ENCODE assay signal across 8 cellular contexts in genomic region chrX:153411255-153411987, GRCh38. TPM values are rescaled to one million over a fixed set of nuclear protein-coding genes. Genes with fewer than 3 reads are reported as not detected.
DNase-seq lines count a peak whose midpoint lies in the region; ATAC-seq lines count a peak whose summit lies in the region.

TSS of gene ZFP92 (plus strand) at chrX:153411472. CDS start at chrX:153418323, 6,851 bp downstream.

- CTCF ChIA-PET in activated naive CD4-positive, alpha-beta T cell treated with anti-CD3 and anti-CD28 coated beads for 36 hours (lab: Charles Lee): no interaction called here

- H3K79me2 ChIP-seq in ACC112 (ENCODE audit: control insufficient read depth, insufficient read depth, low read length, unreplicated experiment): no peaks in the 10 kb centered on the region

- no peaks in the 10 kb centered on the region for H3K36me3 Mint-ChIP-seq in activated naive CD4-positive, alpha-beta T cell treated with anti-CD3 and anti-CD28 coated beads for 36 hours (ENCODE audit: low read depth)

- H3K9me3 ChIP-seq in right cardiac atrium (ENCODE audit: control insufficient read depth, low read length): no peaks in the 10 kb centered on the region

- no peak within 1 kb of the TSS for H2AFZ ChIP-seq in ACC112 (ENCODE audit: low read length, unreplicated experiment)

- H3K4me1 Mint-ChIP-seq in activated naive CD4-positive, alpha-beta T cell treated with anti-CD3 and anti-CD28 coated beads for 36 hours (ENCODE audit: low read depth): peaks cover 7% of the 10 kb centered on the region

- no peak within 1 kb of the TSS for H3K27ac Mint-ChIP-seq in activated naive CD4-positive, alpha-beta T cell treated with anti-CD3 and anti-CD28 coated beads for 36 hours

- no peak within 1 kb of the TSS for H3K27ac ChIP-seq in ACC112 (ENCODE audit: low read depth, low read length)
- H3K27ac ChIP-seq in right cardiac atrium (ENCODE audit: low read length): no peak within 1 kb of the TSS

- peak; percentile 50 for DNase-seq in MV-4-11 (lab: John Stamatoyannopoulos, UW)
- DNase-seq in activated naive CD4-positive, alpha-beta T cell treated with anti-CD3 and anti-CD28 coated beads for 36 hours: peak; percentile 29
- DNase-seq in right cardiac atrium: peak; percentile 46 to 82 (median 79)
- DNase-seq in stimulated activated CD4-positive, alpha-beta T cell treated with anti-CD3 and anti-CD28 coated beads, Interleukin-15, amount 100 ng/mL, for 24 hours: peak; percentile 39
- no peak for DNase-seq in iPS-NIHi11 (ENCODE audit: low spot score)

- ATAC-seq in GM19452 (IDR thresholded peaks at IDR 0.05; ENCODE audit: unreplicated experiment) (peak; percentile 64), right cardiac atrium (peak; percentile 84 to 86), GM21360 (IDR thresholded peaks at IDR 0.05; ENCODE audit: unreplicated experiment) (no peak)

- no peaks in the 10 kb centered on the region for H3K36me3 ChIP-seq in ACC112 (ENCODE audit: insufficient read depth, low read length)

- WGBS in right cardiac atrium: 3% methylated on average over 75 of the region's 75 CpGs

- H3K4me1 ChIP-seq in ACC112 (ENCODE audit: control insufficient read depth, insufficient read depth, low read length, unreplicated experiment): no peaks in the 10 kb centered on the region
- no peaks in the 10 kb centered on the region for H3K4me1 ChIP-seq in right cardiac atrium (ENCODE audit: control insufficient read depth, insufficient read depth, low read length)

- intact Hi-C loops in activated naive CD4-positive, alpha-beta T cell treated with anti-CD3 and anti-CD28 coated beads for 36 hours (cut with micrococcal nuclease): loop anchor here (5.0 kb wide), 3 partner anchors 79 to 469 kb away; partner anchors contain the start of gene ZNF275
- intact Hi-C loops in right cardiac atrium (cut with DNase I): no loop called here

- H3K4me3 Mint-ChIP-seq in activated naive CD4-positive, alpha-beta T cell treated with anti-CD3 and anti-CD28 coated beads for 36 hours: peak within 1 kb of the TSS; percentile 62

- H3K9me3 Mint-ChIP-seq in activated naive CD4-positive, alpha-beta T cell treated with anti-CD3 and anti-CD28 coated beads for 36 hours: no peaks in the 10 kb centered on the region

- H3K27me3 ChIP-seq in ACC112 (ENCODE audit: insufficient read depth, low read length): no peaks in the 10 kb centered on the region
- no peaks in the 10 kb centered on the region for H3K27me3 ChIP-seq in right cardiac atrium (ENCODE audit: control insufficient read depth, insufficient read depth)

- H3K4me3 ChIP-seq in ACC112 (ENCODE audit: low read depth, low read length): peak within 1 kb of the TSS; percentile 78
- H3K4me3 ChIP-seq in right cardiac atrium (ENCODE audit: low read length): peak within 1 kb of the TSS; percentile 51

- no peaks in the 10 kb centered on the region for H3K27me3 Mint-ChIP-seq in activated naive CD4-positive, alpha-beta T cell treated with anti-CD3 and anti-CD28 coated beads for 36 hours (ENCODE audit: low read depth)

RNA-seq across cellular contexts. Expression of gene ZFP92, which starts in this region (rescaled TPM):
- under 1 TPM; 0.59 to 0.74 TPM for total RNA-seq in activated naive CD4-positive, alpha-beta T cell treated with anti-CD3 and anti-CD28 coated beads for 36 hours
- 1 to 10 TPM in 1 of 4 donors, under 1 TPM in 3; 0.57 to 1.6 (median 0.77) TPM for total RNA-seq in right cardiac atrium
- polyA plus RNA-seq in right cardiac atrium: 0.32 TPM

Comparison
In these comparisons a context has a peak if more than half of its experiments do, and no peak if none do; other contexts are left out.
1. Peak in DNase-seq in activated naive CD4-positive, alpha-beta T cell treated with anti-CD3 and anti-CD28 coated beads for 36 hours; RNA of the gene not detected or under 1 TPM.